29 cellular contexts compared by ENCODE assay signal in genomic region chr18:76338088-76338487, GRCh38.
"Had no signal": no experiment of that assay in that cellular context is flagged by ENCODE, and none has a peak within 500 bp of the region (broad histone marks: within the 10 kb centered on the region; RNA-seq: fewer than 3 reads in every experiment).

No MANE protein-coding gene starts in this region.

- H3K4me1 Mint-ChIP-seq: stimulated activated effector memory CD8-positive, alpha-beta T cell treated with anti-CD3 and anti-CD28 coated beads, Interleukin-12 subunit alpha, Interleukin-12 subunit beta, amount 100 ng/mL, for 72 hours; stimulated activated memory B cell treated with anti-CD40 and anti-IgM and Interleukin-4, amounts not matched to agents 10 μg/mL and 1 μg/mL and 100 μg/mL, for 72 hours; stimulated activated naive B cell treated with anti-CD40 and anti-IgM and Interleukin-4, amounts not matched to agents 10 μg/mL and 1 μg/mL and 100 μg/mL, for 72 hours; stimulated activated naive CD8-positive, alpha-beta T cell treated with anti-CD3 and anti-CD28 coated beads, Interleukin-15, amount 100 ng/mL, for 72 hours had no signal

- ATAC-seq: stimulated activated effector memory CD8-positive, alpha-beta T cell treated with anti-CD3 and anti-CD28 coated beads, Interleukin-12 subunit alpha, Interleukin-12 subunit beta, amount 100 ng/mL, for 72 hours; stimulated activated naive B cell treated with anti-CD40 and anti-IgM and Interleukin-4, amounts not matched to agents 10 μg/mL and 1 μg/mL and 100 μg/mL, for 72 hours; stimulated activated naive CD8-positive, alpha-beta T cell treated with anti-CD3 and anti-CD28 coated beads, Interleukin-15, amount 100 ng/mL, for 72 hours; stimulated activated naive CD8-positive, alpha-beta T cell treated with anti-CD3 and anti-CD28 coated beads, Interleukin-15, Interleukin-2, amounts not matched to agents 100 U/mL and 50 U/mL, for 24 hours; upper lobe of right lung had no signal

- H3K36me3 ChIP-seq: suprapubic skin, thoracic aorta, thyroid gland, tibial artery, transverse colon, upper lobe of left lung, upper lobe of right lung, uterus, vagina had no signal

- H3K9me3 ChIP-seq: testis, thyroid gland, transverse colon, vagina had no signal

- FAIRE-seq: urothelium cell line had no signal

- H3K4me1 ChIP-seq: stomach, suprapubic skin, testis, thyroid gland, tibial artery, tibial nerve, transverse colon, upper lobe of left lung, upper lobe of right lung, uterus, vagina had no signal

- H3K27me3 ChIP-seq: stomach, suprapubic skin, testis, thyroid gland, tibial artery, tibial nerve, transverse colon, upper lobe of left lung, upper lobe of right lung, uterus, vagina had no signal

- H3K27me3 Mint-ChIP-seq: stimulated activated memory B cell treated with anti-CD40 and anti-IgM and Interleukin-4, amounts not matched to agents 10 μg/mL and 1 μg/mL and 100 μg/mL, for 72 hours; stimulated activated naive B cell treated with anti-CD40 and anti-IgM and Interleukin-4, amounts not matched to agents 10 μg/mL and 1 μg/mL and 100 μg/mL, for 72 hours; stimulated activated naive CD8-positive, alpha-beta T cell treated with anti-CD3 and anti-CD28 coated beads, Interleukin-15, amount 100 ng/mL, for 72 hours; stimulated activated naive CD8-positive, alpha-beta T cell treated with anti-CD3 and anti-CD28 coated beads, Interleukin-15, Interleukin-2, amounts not matched to agents 100 ng/mL and 50 ng/mL, for 24 hours; type B pancreatic cell had no signal

- H3K27ac Mint-ChIP-seq: stimulated activated effector memory CD8-positive, alpha-beta T cell treated with anti-CD3 and anti-CD28 coated beads, Interleukin-12 subunit alpha, Interleukin-12 subunit beta, amount 100 ng/mL, for 72 hours; stimulated activated memory B cell treated with anti-CD40 and anti-IgM and Interleukin-4, amounts not matched to agents 10 μg/mL and 1 μg/mL and 100 μg/mL, for 72 hours; stimulated activated naive B cell treated with anti-CD40 and anti-IgM and Interleukin-4, amounts not matched to agents 10 μg/mL and 1 μg/mL and 100 μg/mL, for 72 hours; stimulated activated naive CD8-positive, alpha-beta T cell treated with anti-CD3 and anti-CD28 coated beads, Interleukin-15, amount 100 ng/mL, for 72 hours; stimulated activated naive CD8-positive, alpha-beta T cell treated with anti-CD3 and anti-CD28 coated beads, Interleukin-15, Interleukin-2, amounts not matched to agents 100 ng/mL and 50 ng/mL, for 24 hours; type B pancreatic cell had no signal

- H3K4me3 Mint-ChIP-seq: stimulated activated effector memory CD8-positive, alpha-beta T cell treated with anti-CD3 and anti-CD28 coated beads, Interleukin-12 subunit alpha, Interleukin-12 subunit beta, amount 100 ng/mL, for 72 hours; stimulated activated memory B cell treated with anti-CD40 and anti-IgM and Interleukin-4, amounts not matched to agents 10 μg/mL and 1 μg/mL and 100 μg/mL, for 72 hours; stimulated activated naive B cell treated with anti-CD40 and anti-IgM and Interleukin-4, amounts not matched to agents 10 μg/mL and 1 μg/mL and 100 μg/mL, for 72 hours; stimulated activated naive CD8-positive, alpha-beta T cell treated with anti-CD3 and anti-CD28 coated beads, Interleukin-15, amount 100 ng/mL, for 72 hours; stimulated activated naive CD8-positive, alpha-beta T cell treated with anti-CD3 and anti-CD28 coated beads, Interleukin-15, Interleukin-2, amounts not matched to agents 100 ng/mL and 50 ng/mL, for 24 hours; type B pancreatic cell had no signal

- H3K36me3 Mint-ChIP-seq: stimulated activated effector memory CD8-positive, alpha-beta T cell treated with anti-CD3 and anti-CD28 coated beads, Interleukin-12 subunit alpha, Interleukin-12 subunit beta, amount 100 ng/mL, for 72 hours; stimulated activated memory B cell treated with anti-CD40 and anti-IgM and Interleukin-4, amounts not matched to agents 10 μg/mL and 1 μg/mL and 100 μg/mL, for 72 hours; type B pancreatic cell had no signal

- H3K9me3 Mint-ChIP-seq: stimulated activated effector memory CD8-positive, alpha-beta T cell treated with anti-CD3 and anti-CD28 coated beads, Interleukin-12 subunit alpha, Interleukin-12 subunit beta, amount 100 ng/mL, for 72 hours; stimulated activated naive CD8-positive, alpha-beta T cell treated with anti-CD3 and anti-CD28 coated beads, Interleukin-15, Interleukin-2, amounts not matched to agents 100 ng/mL and 50 ng/mL, for 24 hours; type B pancreatic cell had no signal

- H3K27ac ChIP-seq: stomach, suprapubic skin, testis, thoracic aorta, thyroid gland, tibial artery, tibial nerve, transverse colon, upper lobe of left lung, upper lobe of right lung, uterus, vagina had no signal

- H3K4me3 ChIP-seq: stomach, suprapubic skin, testis, thoracic aorta, thyroid gland, tibial artery, tibial nerve, transverse colon, upper lobe of left lung, upper lobe of right lung, uterus, vagina had no signal

- DNase-seq: stimulated activated CD4-positive, alpha-beta T cell treated with anti-CD3 and anti-CD28 coated beads, Interleukin-2, amount 100 ng/mL, for 48 hours; stimulated activated CD4-positive, alpha-beta T cell treated with anti-CD3 and anti-CD28 coated beads, Interleukin-4, amount 100 ng/mL, for 1 hour; stimulated activated CD4-positive, alpha-beta T cell treated with anti-CD3 and anti-CD28 coated beads, Interleukin-4, amount 100 ng/mL, for 24 hours; stimulated activated CD4-positive, alpha-beta T cell treated with anti-CD3 and anti-CD28 coated beads, Interleukin-4, amount 100 ng/mL, for 4 hours; stimulated activated CD8-positive, alpha-beta memory T cell treated with anti-CD3 and anti-CD28 coated beads, Interleukin-4, amount 100 ng/mL, for 48 hours; stimulated activated naive B cell treated with anti-CD40 and anti-IgM and Interleukin-4, amounts not matched to agents 10 μg/mL and 1 μg/mL and 100 μg/mL, for 72 hours; stimulated activated naive CD4-positive, alpha-beta T cell; stimulated activated naive CD4-positive, alpha-beta T cell treated with Interleukin-2 at 50 U/mL for 16 hours; stimulated activated naive CD8-positive, alpha-beta T cell treated with anti-CD3 and anti-CD28 coated beads, Interleukin-15, amount 100 ng/mL, for 72 hours; stimulated activated naive CD8-positive, alpha-beta T cell treated with anti-CD3 and anti-CD28 coated beads, Interleukin-15, Interleukin-2, amounts not matched to agents 100 U/mL and 50 U/mL, for 24 hours; stomach; substantia nigra; testis; thyroid gland; tibial artery; transverse colon; trophoblast cell; upper lobe of left lung; upper lobe of right lung; uterus had no signal
